In the genomic region with DNA sequence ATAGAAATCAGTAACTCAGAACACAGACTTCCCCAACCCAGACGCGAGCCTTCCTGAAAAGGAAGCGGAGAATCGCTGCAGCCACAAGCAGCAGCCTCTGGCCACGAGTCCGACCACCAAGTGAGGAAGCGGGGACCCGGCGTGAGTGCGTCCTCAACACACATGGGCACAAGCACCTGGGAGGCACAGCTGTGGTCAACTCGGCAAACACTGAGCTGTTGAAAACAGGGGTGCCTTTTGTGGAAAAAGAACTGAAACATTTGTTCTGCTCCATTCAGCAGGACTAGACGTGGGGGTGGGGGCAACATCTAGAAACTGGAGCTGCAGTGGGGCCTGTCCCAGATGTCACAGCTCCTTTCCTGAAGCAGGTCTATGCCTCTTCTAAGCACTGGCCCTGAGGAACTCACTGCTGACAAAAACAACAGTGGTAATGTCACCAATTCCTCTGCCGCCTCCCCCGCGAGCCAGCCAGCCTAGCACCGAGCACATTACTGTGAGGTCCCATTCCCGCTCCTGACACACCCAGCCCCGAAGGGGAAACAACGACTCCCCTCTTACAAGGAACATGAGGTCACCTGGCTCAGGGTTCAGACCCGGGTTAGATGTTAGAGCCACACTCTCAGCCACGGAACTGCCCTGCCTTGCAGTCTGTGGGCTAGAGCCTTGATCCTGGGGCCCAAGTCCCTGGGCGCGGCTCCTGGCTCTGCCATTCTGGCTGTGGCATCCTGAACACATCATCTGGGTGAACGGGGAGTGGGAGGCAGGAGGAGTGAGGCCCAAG, we compare ENCODE assay signal across 8 cellular contexts. TPM values are rescaled to one million over a fixed set of nuclear protein-coding genes. Genes with fewer than 3 reads are reported as not detected.
DNase-seq lines count a peak whose midpoint lies in the region; ATAC-seq lines count a peak whose summit lies in the region.

No MANE protein-coding gene starts in this region.

- no peak overlapping the region for H4K12ac ChIP-seq in trophoblast cell (ENCODE audit: low read depth, low read length)

- no peaks in the 10 kb centered on the region for H3K36me3 ChIP-seq in Karpas-422 (ENCODE audit: insufficient read depth, low read length)
- H3K36me3 ChIP-seq in trophoblast cell (ENCODE audit: control insufficient read depth in 1 of 2, insufficient read depth in 2 of 2, low read length in 2 of 2), result peaks cover 0 to 5% of the 10 kb centered on the region in 2 experiments

- peaks cover 1% of the 10 kb centered on the region; the same call in 1 of the 2 replicates for H3K4me1 ChIP-seq in Karpas-422 (ENCODE audit: low read length)
- peaks cover 7 to 11% of the 10 kb centered on the region in 2 experiments for H3K4me1 ChIP-seq in trophoblast cell (ENCODE audit: control insufficient read depth in 1 of 2, insufficient read depth in 2 of 2, low read length in 2 of 2)

- H3K79me1 ChIP-seq in trophoblast cell (ENCODE audit: low read length), result no peaks in the 10 kb centered on the region

- no peak overlapping the region for H3K4me3 ChIP-seq in Karpas-422 (ENCODE audit: low read length)
- no peak overlapping the region for H3K4me3 ChIP-seq in trophoblast cell (ENCODE audit: low read depth, low read length)

- no peaks in the 10 kb centered on the region for H4K20me1 ChIP-seq in Karpas-422 (ENCODE audit: insufficient read depth, low read depth, low read length)

- H3K18ac ChIP-seq in trophoblast cell (ENCODE audit: low read length), result no peak overlapping the region

- no peaks in the 10 kb centered on the region for H3K9me3 ChIP-seq in Karpas-422 (ENCODE audit: low read length)
- no peaks in the 10 kb centered on the region for H3K9me3 ChIP-seq in trophoblast cell (ENCODE audit: insufficient read depth, low read depth, low read length)

- no peak overlapping the region for H3K9ac ChIP-seq in Karpas-422 (ENCODE audit: low read length)
- H3K9ac ChIP-seq in trophoblast cell (ENCODE audit: low read length), result no peak overlapping the region

- H2BK5ac ChIP-seq in trophoblast cell (ENCODE audit: low read depth, low read length, poor library complexity), result no peak overlapping the region

- DNase-seq in GM19238 (ENCODE audit: insufficient read length, low spot score), result peak; percentile 53
- DNase-seq in activated naive CD4-positive, alpha-beta T cell treated with Interleukin-2 at 50 U/mL for 16 hours, result peak; percentile 22
- peak; percentile 21 for DNase-seq in stimulated activated CD4-positive, alpha-beta T cell treated with anti-CD3 and anti-CD28 coated beads, Interleukin-2, amount 100 ng/mL, for 4 hours (ENCODE audit: low read depth)
- no peak for DNase-seq in HuH-7 (ENCODE audit: low spot score)
- DNase-seq in Karpas-422, result no peak
- no peak for DNase-seq in trophoblast cell
- no peak for DNase-seq in DMS79 (lab: John Stamatoyannopoulos, UW)

- no peaks in the 10 kb centered on the region for H3K9me2 ChIP-seq in Karpas-422 (replicated peaks; ENCODE audit: insufficient read depth, low read length)

- H3K27me3 ChIP-seq in Karpas-422 (ENCODE audit: low read length), result no peaks in the 10 kb centered on the region
- H3K27me3 ChIP-seq in trophoblast cell (ENCODE audit: insufficient read depth, low read length), result no peaks in the 10 kb centered on the region

- H2BK12ac ChIP-seq in trophoblast cell (ENCODE audit: low read length), result no peak overlapping the region

- H2BK120ac ChIP-seq in trophoblast cell (ENCODE audit: insufficient read depth, low read length, poor library complexity), result no peak overlapping the region

- no peak overlapping the region for H3K4me2 ChIP-seq in Karpas-422 (ENCODE audit: low read depth, low read length, poor library complexity, severe bottlenecking)
- H3K4me2 ChIP-seq in trophoblast cell (ENCODE audit: low read length), result no peak overlapping the region

- WGBS in trophoblast cell (ENCODE audit: extremely low coverage, insufficient coverage, insufficient read length), result no CpG with 5 or more reads among the region's 24 CpGs

- H2AK5ac ChIP-seq in trophoblast cell (ENCODE audit: low read length), result no peak overlapping the region

- no peak overlapping the region for H4K8ac ChIP-seq in trophoblast cell (ENCODE audit: low read depth, low read length)

- no peak overlapping the region for H4K91ac ChIP-seq in trophoblast cell (ENCODE audit: low read depth, low read length)

- H3K27ac ChIP-seq in Karpas-422 (ENCODE audit: low read length) (no peak overlapping the region), trophoblast cell (ENCODE audit: low read depth, low read length) (no peak overlapping the region)

- ATAC-seq in HG03354 (IDR thresholded peaks at IDR 0.05; ENCODE audit: poor library complexity, severe bottlenecking, unreplicated experiment), result peak; percentile 58

- no peak overlapping the region for H3K23ac ChIP-seq in trophoblast cell (ENCODE audit: low read length)

- H3K4ac ChIP-seq in trophoblast cell (ENCODE audit: low read depth, low read length), result no peak overlapping the region

- H3K79me2 ChIP-seq in Karpas-422 (ENCODE audit: low read length) (no peaks in the 10 kb centered on the region), trophoblast cell (ENCODE audit: control insufficient read depth, insufficient read depth, low read length, poor library complexity) (no peaks in the 10 kb centered on the region)

- H2AFZ ChIP-seq in Karpas-422 (ENCODE audit: low read length) (no peak overlapping the region), trophoblast cell (ENCODE audit: insufficient read depth, low read length, poor library complexity) (no peak overlapping the region)

- no peak overlapping the region for H3K14ac ChIP-seq in trophoblast cell (ENCODE audit: low read length)

RNA-seq across cellular contexts. Expression of gene KDM8, which starts 28.9 kb away (rescaled TPM):
- total RNA-seq in Karpas-422 (2014; rRNA removed; shearing (Covaris generic); ENCODE audit: low replicate concordance), result 1.9 and 3.1 TPM in 2 replicates
- polyA plus RNA-seq in trophoblast cell (2013), result 1.7 and 1.8 TPM in 2 replicates

RNA-seq across cellular contexts. Expression of gene NSMCE1, which starts 36.3 kb away (rescaled TPM):
- 59.2 and 77.8 TPM in 2 replicates for total RNA-seq in Karpas-422 (2014; rRNA removed; shearing (Covaris generic); ENCODE audit: low replicate concordance)
- 20.6 and 21.6 TPM in 2 replicates for polyA plus RNA-seq in trophoblast cell (2013)

Comparison
In these comparisons a context has a peak if more than half of its experiments do, and no peak if none do; other contexts are left out.
1. DNase-seq: peak in GM19238 (single experiment), activated naive CD4-positive, alpha-beta T cell treated with Interleukin-2 at 50 U/mL for 16 hours (single experiment) and stimulated activated CD4-positive, alpha-beta T cell treated with anti-CD3 and anti-CD28 coated beads, Interleukin-2, amount 100 ng/mL, for 4 hours (single experiment); none in HuH-7 (single experiment), Karpas-422 (single experiment), trophoblast cell (0 of 2) and DMS79 (single experiment).